Comparison of ENCODE assay signal across 9 cellular contexts in the genomic region with DNA sequence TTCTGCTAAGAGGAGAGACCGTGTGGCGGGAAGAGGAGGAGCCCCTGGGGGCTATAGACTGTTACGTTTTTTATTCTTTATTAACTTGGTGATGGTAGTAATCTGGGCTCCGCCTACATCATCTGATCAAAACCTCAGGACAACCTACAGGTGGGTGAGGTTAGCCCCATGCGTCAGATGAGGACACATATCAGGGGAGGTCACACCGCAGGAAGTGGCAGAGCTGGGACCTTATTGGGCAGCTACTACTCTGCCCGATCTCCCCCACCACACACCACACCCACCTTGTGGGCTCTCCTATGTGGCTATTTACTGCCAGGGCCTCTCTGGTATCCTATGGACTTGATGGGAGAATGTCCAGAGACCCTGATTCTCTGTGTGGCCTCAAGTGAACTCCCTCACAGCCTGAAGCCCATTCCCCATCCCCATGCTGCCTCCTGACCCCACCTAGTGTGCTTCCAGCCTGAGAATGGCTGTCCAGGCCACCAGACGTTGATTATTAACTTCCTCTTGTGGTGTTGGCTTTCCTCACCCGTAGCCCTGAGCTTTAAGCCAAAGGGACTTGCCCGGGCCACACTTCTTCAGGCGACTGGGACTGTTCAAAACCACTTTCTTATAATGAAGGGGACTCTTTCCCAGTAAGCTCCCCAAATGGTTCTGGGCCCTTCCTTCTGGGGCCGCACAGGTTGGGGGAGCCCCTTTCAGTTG. TPM values are rescaled to one million over a fixed set of nuclear protein-coding genes. Genes with fewer than 3 reads are reported as not detected.
DNase-seq lines count a peak whose midpoint lies in the region; ATAC-seq and TF ChIP-seq lines count a peak whose summit lies in the region.
"Had no signal": no experiment of that assay in that cellular context is flagged by ENCODE, and none has a peak within 500 bp of the region (broad histone marks: within the 10 kb centered on the region; RNA-seq: fewer than 3 reads in every experiment).

No MANE protein-coding gene starts in this region.

- H3K27me3 Mint-ChIP-seq in activated T-cell treated with anti-CD3 and anti-CD28 coated beads, Interleukin-2, amount 50 U/mL, for 4 hours (ENCODE audit: low read depth) = peaks cover 79% of the 10 kb centered on the region
- peaks cover 66% of the 10 kb centered on the region for H3K27me3 Mint-ChIP-seq in activated naive CD8-positive, alpha-beta T cell treated with anti-CD3 and anti-CD28 coated beads, Interleukin-2, amount 50 U/mL, for 24 hours

- H3K4me3 Mint-ChIP-seq in activated T-cell treated with anti-CD3 and anti-CD28 coated beads, Interleukin-2, amount 50 U/mL, for 4 hours = peak overlapping the region; percentile 59
- H3K4me3 Mint-ChIP-seq in activated naive CD8-positive, alpha-beta T cell treated with anti-CD3 and anti-CD28 coated beads, Interleukin-2, amount 50 U/mL, for 24 hours = peak overlapping the region; percentile 49

- no peaks in the 10 kb centered on the region for H3K36me3 Mint-ChIP-seq in activated T-cell treated with anti-CD3 and anti-CD28 coated beads, Interleukin-2, amount 50 U/mL, for 4 hours (ENCODE audit: insufficient read depth)
- no peaks in the 10 kb centered on the region for H3K36me3 Mint-ChIP-seq in activated naive CD8-positive, alpha-beta T cell treated with anti-CD3 and anti-CD28 coated beads, Interleukin-2, amount 50 U/mL, for 24 hours (ENCODE audit: low read depth)

- H3K27me3 ChIP-seq in spleen (replicated peaks in 1 of 7) = peaks cover 0 to 100% (median 57%) of the 10 kb centered on the region in 7 donors

- H3K9me3 ChIP-seq in spleen = no peaks in the 10 kb centered on the region

- peaks cover 12% of the 10 kb centered on the region for H3K4me1 Mint-ChIP-seq in activated T-cell treated with anti-CD3 and anti-CD28 coated beads, Interleukin-2, amount 50 U/mL, for 4 hours (ENCODE audit: low read depth)
- H3K4me1 Mint-ChIP-seq in activated naive CD8-positive, alpha-beta T cell treated with anti-CD3 and anti-CD28 coated beads, Interleukin-2, amount 50 U/mL, for 24 hours = peaks cover 12% of the 10 kb centered on the region

- no peak for TF ChIP-seq POLR2A in spleen (IDR thresholded peaks at IDR 0.05)

- DNase-seq in activated T-cell treated with anti-CD3 and anti-CD28 coated beads, Interleukin-2, amount 50 U/mL, for 4 hours = no peak
- no peak for DNase-seq in activated T-cell treated with anti-CD3 and anti-CD28 coated beads, Interleukin-2, amount 50 U/mL, for 48 hours
- peak; percentile 27 for DNase-seq in activated naive CD8-positive, alpha-beta T cell treated with anti-CD3 and anti-CD28 coated beads, Interleukin-2, amount 50 U/mL, for 24 hours
- DNase-seq in spleen (no peak), hypothalamus (lab: John Stamatoyannopoulos, UW) (no peak), NCI-H1417 treated with DMSO at 0.1 percent for 48 hours (lab: John Stamatoyannopoulos, UW) (no peak), ureter (ENCODE audit: low spot score) (no peak)

- peaks cover 6 to 19% (median 16%) of the 10 kb centered on the region in 6 donors for H3K4me1 ChIP-seq in spleen

- ATAC-seq in activated T-cell treated with anti-CD3 and anti-CD28 coated beads, Interleukin-2, amount 50 U/mL, for 4 hours = peak; percentile 54 to 55
- peak; percentile 53 for ATAC-seq in HG02970 (IDR thresholded peaks at IDR 0.05; ENCODE audit: low FRiP score, unreplicated experiment)
- peak; percentile 64 for ATAC-seq in activated naive CD8-positive, alpha-beta T cell treated with anti-CD3 and anti-CD28 coated beads, Interleukin-2, amount 50 U/mL, for 24 hours

- H3K4me3 ChIP-seq in spleen = peak overlapping the region in 5 of 8 donors; percentile 34 to 65 (median 38)

- H3K27ac Mint-ChIP-seq in activated naive CD8-positive, alpha-beta T cell treated with anti-CD3 and anti-CD28 coated beads, Interleukin-2, amount 50 U/mL, for 24 hours = no peak overlapping the region

- no peaks in the 10 kb centered on the region for H3K36me3 ChIP-seq in spleen

- H3K27ac ChIP-seq in spleen = no peak overlapping the region

- TF ChIP-seq CTCF in spleen (IDR thresholded peaks at IDR 0.05 in 8 of 11, conservative IDR thresholded peaks at IDR 0.05 in 3 of 11) = no peak

- intact Hi-C loops in spleen (cut with DNase I; ENCODE audit: low total_unique reads) = no loop called here

- no peaks in the 10 kb centered on the region for H3K9me3 Mint-ChIP-seq in activated T-cell treated with anti-CD3 and anti-CD28 coated beads, Interleukin-2, amount 50 U/mL, for 4 hours
- H3K9me3 Mint-ChIP-seq in activated naive CD8-positive, alpha-beta T cell treated with anti-CD3 and anti-CD28 coated beads, Interleukin-2, amount 50 U/mL, for 24 hours = no peaks in the 10 kb centered on the region

- WGBS in spleen, 5 donors = 25 to 37% (median 32%) methylated on average over 12 of the region's 12 CpGs

RNA-seq across cellular contexts. Expression of gene UNC5A, which starts 8.2 kb away (rescaled TPM):
- total RNA-seq in activated T-cell treated with anti-CD3 and anti-CD28 coated beads, Interleukin-2, amount 50 U/mL, for 4 hours = not detected
- total RNA-seq in spleen (not detected), ureter (not detected)
- under 1 TPM in 2 of 3 donors, not detected in 1; 0.03 to 0.06 TPM for polyA plus RNA-seq in spleen
- total RNA-seq: activated CD8-positive, alpha-beta memory T cell treated with anti-CD3 and anti-CD28 coated beads for 36 hours had no signal
